8 cellular contexts compared by ENCODE assay signal in genomic region chr3:88149516-88150362, GRCh38. TPM values are rescaled to one million over a fixed set of nuclear protein-coding genes. Genes with fewer than 3 reads are reported as not detected.
DNase-seq lines count a peak whose midpoint lies in the region; ATAC-seq and TF ChIP-seq lines count a peak whose summit lies in the region.

C3orf38 (plus strand) TSS chr3:88149959; CDS start chr3:88150053, 94 bp downstream.

- TF ChIP-seq EP300 in upper lobe of left lung (IDR thresholded peaks at IDR 0.05): no peak

- TF ChIP-seq CTCF in GM13977 (IDR thresholded peaks at IDR 0.05; ENCODE audit: extremely low read depth, insufficient read depth, missing control alignments) (no peak), upper lobe of left lung (IDR thresholded peaks at IDR 0.05) (peak in 1 of 6 experiments; percentile 13)

- ATAC-seq in HG02852 (IDR thresholded peaks at IDR 0.05; ENCODE audit: unreplicated experiment) (peak; percentile 74), left cardiac atrium (peak; percentile 97 to 99), upper lobe of left lung (ENCODE audit: low FRiP score in 2 of 2) (peak; percentile 97 to 98)

- intact Hi-C loops in left cardiac atrium (cut with DNase I): no loop called here
- intact Hi-C loops in posterior vena cava (cut with DNase I): no loop called here

- H3K27ac ChIP-seq in upper lobe of left lung: peak within 1 kb of the TSS; percentile 86 to 96 (median 94)

- peaks cover 0 to 17% (median 4%) of the 10 kb centered on the region in 4 donors for H3K36me3 ChIP-seq in upper lobe of left lung

- peak in 2 of 4 donors; percentile 57 to 76 for TF ChIP-seq POLR2A in upper lobe of left lung (IDR thresholded peaks at IDR 0.05)

- peaks cover 18 to 41% (median 23%) of the 10 kb centered on the region in 4 donors for H3K4me1 ChIP-seq in upper lobe of left lung

- H3K27me3 ChIP-seq in upper lobe of left lung: no peaks in the 10 kb centered on the region

- in situ Hi-C loops in GM13977 (cut with MboI; ENCODE audit: low pct_unique_long_range_greater_than_20kb, low sequenced_read_pairs, unreplicated experiment): no loop called here

- no peaks in the 10 kb centered on the region for H3K9me3 ChIP-seq in upper lobe of left lung

- H3K4me3 ChIP-seq in upper lobe of left lung: peak within 1 kb of the TSS; percentile 68 to 78 (median 73)

- 1% methylated on average over 28 to 52 of the region's 57 CpGs for WGBS in upper lobe of left lung, 2 donors

- DNase-seq in GM13977 (ENCODE audit: low spot score): peak; percentile 82
- DNase-seq in NCI-H1436 treated with DMSO at 0.1 percent for 48 hours (lab: John Stamatoyannopoulos, UW): peak; percentile 17
- peak; percentile 62 to 86 (median 73) for DNase-seq in T-helper 1 cell
- peak; percentile 91 for DNase-seq in amniotic epithelial cell (ENCODE audit: low read depth)
- DNase-seq in left cardiac atrium: peak; percentile 90
- peak; percentile 96 for DNase-seq in posterior vena cava (ENCODE audit: low spot score)
- DNase-seq in upper lobe of left lung: peak; percentile 91 to 95

RNA-seq across cellular contexts. Expression of gene C3orf38, which starts in this region (rescaled TPM):
- 10 to 100 TPM; 14.6 to 15.8 TPM for total RNA-seq in left cardiac atrium
- total RNA-seq in posterior vena cava: 10 to 100 TPM; 19.8 to 22.9 TPM
- 10 to 100 TPM; 10.1 to 28.9 (median 20.4) TPM for total RNA-seq in upper lobe of left lung

Comparison
In these comparisons a context has a peak if more than half of its experiments do, and no peak if none do; other contexts are left out.
1. Peak in every context shown above with its lines: DNase-seq, ATAC-seq, H3K4me3 ChIP-seq and H3K27ac ChIP-seq.
2. DNase-seq: peak in every context shown above with its lines; median percentile 96 in posterior vena cava; 93 in upper lobe of left lung; 91 in amniotic epithelial cell; 90 in left cardiac atrium; 82 in GM13977; 73 in T-helper 1 cell; 17 in NCI-H1436 treated with DMSO at 0.1 percent for 48 hours.